In genomic region chr2:44121899-44122298, GRCh38 we compare ENCODE assay signal across 30 cellular contexts.
"Had no signal": no experiment of that assay in that cellular context is flagged by ENCODE, and none has a peak within 500 bp of the region (broad histone marks: within the 10 kb centered on the region; RNA-seq: fewer than 3 reads in every experiment).

No MANE protein-coding gene starts in this region.

- H3K36me3 ChIP-seq: colonic mucosa, gastroesophageal sphincter, ovary, prostate gland, sigmoid colon, stomach, thoracic aorta, uterus had no signal

- H3K4me3 Mint-ChIP-seq: stimulated activated naive B cell treated with anti-CD40 and anti-IgM and Interleukin-4, amounts not matched to agents 10 μg/mL and 1 μg/mL and 100 μg/mL, for 72 hours; T-helper 1 cell treated with Interleukin-12 subunit alpha and Interleukin-12 subunit beta and Interleukin-4 antibody, amounts not matched to agents 30 μg/mL and 1 μg/mL, for 36 hours had no signal

- H3K4me1 ChIP-seq: colonic mucosa, gastroesophageal sphincter, prostate gland, sigmoid colon, stomach, uterus had no signal

- H3K27me3 Mint-ChIP-seq: stimulated activated naive B cell treated with anti-CD40 and anti-IgM and Interleukin-4, amounts not matched to agents 10 μg/mL and 1 μg/mL and 100 μg/mL, for 72 hours had no signal

- DNase-seq: activated CD4-positive, alpha-beta T cell treated with anti-CD3 and anti-CD28 coated beads for 4 hours; activated CD4-positive, alpha-beta T cell treated with anti-CD3 and anti-CD28 coated beads, Interleukin-2, amount 50 U/mL, for 48 hours; activated CD8-positive, alpha-beta memory T cell treated with anti-CD3 and anti-CD28 coated beads for 24 hours; activated gamma-delta T cell; activated naive CD4-positive, alpha-beta T cell treated with anti-CD3 and anti-CD28 coated beads, Interleukin-2, amount 50 U/mL, for 16 hours; anterior cingulate cortex; cerebellar nuclear complex; colonic mucosa; effector memory CD4-positive, alpha-beta T cell; erythroblast; head of caudate nucleus; hippocampal formation; left colon; mammary epithelial cell; ovary; sigmoid colon; small intestine; stimulated activated CD4-positive, alpha-beta T cell treated with anti-CD3 and anti-CD28 coated beads, Interleukin-4, amount 100 ng/mL, for 4 hours; stimulated activated CD8-positive, alpha-beta memory T cell treated with anti-CD3 and anti-CD28 coated beads, Interleukin-4, amount 100 ng/mL, for 48 hours; stimulated activated naive B cell treated with anti-CD40 and anti-IgM and Interleukin-4, amounts not matched to agents 10 μg/mL and 1 μg/mL and 100 μg/mL, for 72 hours; stomach; SW 1271; T-helper 9 cell; trophoblast cell; uterus had no signal

- H3K27ac ChIP-seq: colonic mucosa, gastroesophageal sphincter, ovary, prostate gland, sigmoid colon, stomach, thoracic aorta, uterus, VCaP had no signal

- ATAC-seq: gastroesophageal sphincter; left colon; stimulated activated naive B cell treated with anti-CD40 and anti-IgM and Interleukin-4, amounts not matched to agents 10 μg/mL and 1 μg/mL and 100 μg/mL, for 72 hours had no signal

- H3K9me3 ChIP-seq: colonic mucosa, gastroesophageal sphincter, ovary, prostate gland, sigmoid colon, stomach, thoracic aorta, uterus had no signal

- H3K4me3 ChIP-seq: colonic mucosa, gastroesophageal sphincter, ovary, prostate gland, sigmoid colon, stomach, thoracic aorta, uterus had no signal

- H3K27me3 ChIP-seq: colonic mucosa, ovary, sigmoid colon, stomach, uterus had no signal

- H3K36me3 Mint-ChIP-seq: stimulated activated naive B cell treated with anti-CD40 and anti-IgM and Interleukin-4, amounts not matched to agents 10 μg/mL and 1 μg/mL and 100 μg/mL, for 72 hours had no signal

- H3K9me3 Mint-ChIP-seq: stimulated activated naive B cell treated with anti-CD40 and anti-IgM and Interleukin-4, amounts not matched to agents 10 μg/mL and 1 μg/mL and 100 μg/mL, for 72 hours; T-helper 1 cell treated with Interleukin-12 subunit alpha and Interleukin-12 subunit beta and Interleukin-4 antibody, amounts not matched to agents 30 μg/mL and 1 μg/mL, for 36 hours had no signal

- H3K27ac Mint-ChIP-seq: stimulated activated naive B cell treated with anti-CD40 and anti-IgM and Interleukin-4, amounts not matched to agents 10 μg/mL and 1 μg/mL and 100 μg/mL, for 72 hours; T-helper 1 cell treated with Interleukin-12 subunit alpha and Interleukin-12 subunit beta and Interleukin-4 antibody, amounts not matched to agents 30 μg/mL and 1 μg/mL, for 36 hours had no signal
